Comparison of ENCODE assay signal across 19 cellular contexts in the genomic region with DNA sequence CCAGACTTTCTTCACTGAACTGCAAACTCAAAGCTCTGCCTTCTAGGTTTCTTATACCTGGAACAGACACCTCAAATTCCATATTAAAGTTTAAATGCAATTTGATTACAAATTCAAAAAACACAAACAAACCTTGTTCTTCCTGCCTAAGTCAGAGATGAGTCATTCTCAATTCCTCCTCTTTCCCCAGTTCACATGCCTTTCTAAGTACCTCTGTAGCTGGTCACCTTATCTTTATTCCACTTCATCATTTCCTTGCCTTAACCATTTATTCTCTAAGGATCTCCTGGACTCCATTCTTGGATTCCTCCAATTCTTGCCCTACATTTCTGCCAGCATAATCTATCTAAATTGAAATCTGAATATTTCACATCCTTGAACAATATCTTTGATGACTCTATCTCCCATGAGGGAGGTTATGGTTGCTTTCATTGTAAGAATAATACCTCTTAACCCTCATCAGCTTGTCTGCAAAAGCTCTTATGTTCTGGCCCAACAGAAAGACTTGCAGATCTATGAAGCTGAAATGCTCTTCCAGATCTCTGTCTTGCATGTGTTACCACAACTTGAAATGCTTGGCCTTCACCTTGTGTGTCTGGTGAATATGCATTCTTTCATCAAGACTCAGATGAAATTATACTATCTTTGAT. TPM values are rescaled to one million over a fixed set of nuclear protein-coding genes. Genes with fewer than 3 reads are reported as not detected.
DNase-seq lines count a peak whose midpoint lies in the region; ATAC-seq and TF ChIP-seq lines count a peak whose summit lies in the region.
"Had no signal": no experiment of that assay in that cellular context is flagged by ENCODE, and none has a peak within 500 bp of the region (broad histone marks: within the 10 kb centered on the region; RNA-seq: fewer than 3 reads in every experiment).

No MANE protein-coding gene starts in this region.

- no peak overlapping the region for H3K9ac ChIP-seq in fibroblast of lung (ENCODE audit: insufficient read depth, low read length)
- H3K9ac ChIP-seq: BLaER1 had no signal

- H4K20me1 ChIP-seq in fibroblast of lung (ENCODE audit: control insufficient read depth, extremely low read depth, insufficient read depth, low read length) (no peaks in the 10 kb centered on the region), osteoblast (ENCODE audit: insufficient read depth, low read length) (no peaks in the 10 kb centered on the region)
- H4K20me1 ChIP-seq: BLaER1 had no signal

- H3K27ac Mint-ChIP-seq in activated CD8-positive, alpha-beta T cell treated with anti-CD3 and anti-CD28 coated beads for 36 hours = no peak overlapping the region
- H3K27ac Mint-ChIP-seq: activated naive CD4-positive, alpha-beta T cell treated with anti-CD3 and anti-CD28 coated beads, Interleukin-2, amount 50 U/mL, for 24 hours; stimulated activated naive CD8-positive, alpha-beta T cell treated with anti-CD3 and anti-CD28 coated beads, Interleukin-15, amount 100 ng/mL, for 72 hours; T-cell had no signal

- H2AFZ ChIP-seq in fibroblast of lung (ENCODE audit: low read length) (no peak overlapping the region), osteoblast (ENCODE audit: low read length) (no peak overlapping the region)

- DNase-seq in GM03348 (ENCODE audit: low spot score) (peak; percentile 6), RKO (ENCODE audit: low spot score) (peak; percentile 5), fibroblast of lung (ENCODE audit: low read depth in 2 of 2) (peak in 1 of 2 donors; percentile 93), osteoblast (ENCODE audit: insufficient read length, low spot score, missing footprints) (peak; percentile 37), NCI-H2171 (lab: John Stamatoyannopoulos, UW) (no peak)
- DNase-seq in activated CD8-positive, alpha-beta T cell treated with anti-CD3 and anti-CD28 coated beads for 36 hours = no peak
- DNase-seq in effector CD8-positive, alpha-beta T cell (lab: John Stamatoyannopoulos, UW) = no peak
- DNase-seq: cerebellar nuclear complex; NCI-H1694 treated with DMSO at 0.1 percent for 48 hours; Peyer's patch; posterior cingulate gyrus; stimulated activated CD4-positive, alpha-beta T cell treated with anti-CD3 and anti-CD28 coated beads, Interleukin-12 subunit alpha, Interleukin-12 subunit beta, amount 100 ng/mL, for 4 hours; stimulated activated naive CD8-positive, alpha-beta T cell treated with anti-CD3 and anti-CD28 coated beads, Interleukin-15, amount 100 ng/mL, for 72 hours; T-cell had no signal

- no peak overlapping the region for H3K27ac ChIP-seq in fibroblast of lung (ENCODE audit: insufficient read depth, low read length)
- H3K27ac ChIP-seq in osteoblast (ENCODE audit: low read depth, low read length) = peak overlapping the region; percentile 57
- H3K27ac ChIP-seq: BLaER1, Peyer's patch had no signal

- H3K4me2 ChIP-seq in fibroblast of lung (ENCODE audit: extremely low read depth, insufficient read depth, low read length) (peak overlapping the region; percentile 16), osteoblast (ENCODE audit: insufficient read depth, low read length) (no peak overlapping the region)
- H3K4me2 ChIP-seq: BLaER1 had no signal

- no peaks in the 10 kb centered on the region for H3K9me3 Mint-ChIP-seq in activated CD8-positive, alpha-beta T cell treated with anti-CD3 and anti-CD28 coated beads for 36 hours
- H3K9me3 Mint-ChIP-seq: activated naive CD4-positive, alpha-beta T cell treated with anti-CD3 and anti-CD28 coated beads, Interleukin-2, amount 50 U/mL, for 24 hours; stimulated activated naive CD8-positive, alpha-beta T cell treated with anti-CD3 and anti-CD28 coated beads, Interleukin-15, amount 100 ng/mL, for 72 hours; T-cell had no signal

- H3K27me3 Mint-ChIP-seq in activated CD8-positive, alpha-beta T cell treated with anti-CD3 and anti-CD28 coated beads for 36 hours = no peaks in the 10 kb centered on the region
- H3K27me3 Mint-ChIP-seq: stimulated activated naive CD8-positive, alpha-beta T cell treated with anti-CD3 and anti-CD28 coated beads, Interleukin-15, amount 100 ng/mL, for 72 hours had no signal

- TF ChIP-seq CTCF in fibroblast of lung (conservative IDR thresholded peaks at IDR 0.05 in 1 of 2, IDR thresholded peaks at IDR 0.05 in 1 of 2; ENCODE audit: low read depth in 1 of 2, low read length in 2 of 2) = no peak
- no peak for TF ChIP-seq CTCF in osteoblast (IDR thresholded peaks at IDR 0.05; ENCODE audit: extremely low read depth, low read depth, low read length)
- no peak for TF ChIP-seq CTCF in activated CD8-positive, alpha-beta T cell treated with anti-CD3 and anti-CD28 coated beads for 36 hours (IDR thresholded peaks at IDR 0.05)

- H3K9me3 ChIP-seq in fibroblast of lung (ENCODE audit: control insufficient read depth, insufficient read depth, low read depth, low read length) (no peaks in the 10 kb centered on the region), osteoblast (ENCODE audit: low read depth, low read length) (no peaks in the 10 kb centered on the region)
- H3K9me3 ChIP-seq: BLaER1, Peyer's patch had no signal

- H3K4me3 ChIP-seq in fibroblast of lung (replicated peaks in 1 of 4; ENCODE audit: control extremely low read depth in 1 of 4, insufficient read depth in 1 of 4, low read depth in 3 of 4, low read length in 4 of 4) (no peak overlapping the region), osteoblast (ENCODE audit: insufficient read depth, low read length) (no peak overlapping the region)
- H3K4me3 ChIP-seq: BLaER1, Peyer's patch had no signal

- H3K79me2 ChIP-seq in fibroblast of lung (ENCODE audit: control insufficient read depth, insufficient read depth, low read length) = no peaks in the 10 kb centered on the region
- no peaks in the 10 kb centered on the region for H3K79me2 ChIP-seq in osteoblast (ENCODE audit: insufficient read depth, low read length)

- no peaks in the 10 kb centered on the region for H3K36me3 Mint-ChIP-seq in activated CD8-positive, alpha-beta T cell treated with anti-CD3 and anti-CD28 coated beads for 36 hours (ENCODE audit: low read depth)
- H3K36me3 Mint-ChIP-seq: activated naive CD4-positive, alpha-beta T cell treated with anti-CD3 and anti-CD28 coated beads, Interleukin-2, amount 50 U/mL, for 24 hours; T-cell had no signal

- POLR2A ChIA-PET in activated CD8-positive, alpha-beta T cell treated with anti-CD3 and anti-CD28 coated beads for 36 hours (lab: Charles Lee) = interaction anchor here (0.6 kb wide), 1 partner anchor 20 kb away, joined by 3 read pairs; no protein-coding TSS in a partner anchor

- H3K4me3 Mint-ChIP-seq in activated CD8-positive, alpha-beta T cell treated with anti-CD3 and anti-CD28 coated beads for 36 hours = no peak overlapping the region
- H3K4me3 Mint-ChIP-seq: activated naive CD4-positive, alpha-beta T cell treated with anti-CD3 and anti-CD28 coated beads, Interleukin-2, amount 50 U/mL, for 24 hours; stimulated activated naive CD8-positive, alpha-beta T cell treated with anti-CD3 and anti-CD28 coated beads, Interleukin-15, amount 100 ng/mL, for 72 hours; T-cell had no signal

- H3K27me3 ChIP-seq in fibroblast of lung (ENCODE audit: control insufficient read depth, insufficient read depth, low read length) (no peaks in the 10 kb centered on the region), osteoblast (ENCODE audit: insufficient read depth, low read length) (no peaks in the 10 kb centered on the region)
- H3K27me3 ChIP-seq: BLaER1, Peyer's patch had no signal

- CTCF ChIA-PET in activated CD8-positive, alpha-beta T cell treated with anti-CD3 and anti-CD28 coated beads for 36 hours (lab: Charles Lee) = interaction anchor here (1.0 kb wide), 1 partner anchor 29 kb away, joined by 3 read pairs; a partner anchor contains a TSS

- intact Hi-C loops in activated CD8-positive, alpha-beta T cell treated with anti-CD3 and anti-CD28 coated beads for 36 hours (cut with micrococcal nuclease) = no loop called here

- H3K36me3 ChIP-seq in fibroblast of lung (ENCODE audit: control insufficient read depth, insufficient read depth, low read length) (no peaks in the 10 kb centered on the region), osteoblast (ENCODE audit: insufficient read depth, low read length) (no peaks in the 10 kb centered on the region)
- H3K36me3 ChIP-seq: BLaER1, Peyer's patch had no signal

- no peak for ATAC-seq in activated CD8-positive, alpha-beta T cell treated with anti-CD3 and anti-CD28 coated beads for 36 hours
- ATAC-seq in GM19395 (IDR thresholded peaks at IDR 0.05; ENCODE audit: unreplicated experiment) = no peak
- ATAC-seq: activated CD4-positive, CD25-positive, alpha-beta regulatory T cell treated with anti-CD3 and anti-CD28 coated beads, Interleukin-2, amount 50 U/mL, for 24 hours; left lobe of liver; stimulated activated naive CD8-positive, alpha-beta T cell treated with anti-CD3 and anti-CD28 coated beads, Interleukin-15, amount 100 ng/mL, for 72 hours; T-cell had no signal

- H3K4me1 ChIP-seq in fibroblast of lung (ENCODE audit: control insufficient read depth, extremely low read depth, insufficient read depth, low read length) (peaks cover 13% of the 10 kb centered on the region), osteoblast (ENCODE audit: insufficient read depth, low read length) (peaks cover 55% of the 10 kb centered on the region)
- H3K4me1 ChIP-seq: BLaER1, Peyer's patch had no signal

- H3K4me1 Mint-ChIP-seq in activated CD8-positive, alpha-beta T cell treated with anti-CD3 and anti-CD28 coated beads for 36 hours (ENCODE audit: low read depth) = no peaks in the 10 kb centered on the region
- H3K4me1 Mint-ChIP-seq: activated naive CD4-positive, alpha-beta T cell treated with anti-CD3 and anti-CD28 coated beads, Interleukin-2, amount 50 U/mL, for 24 hours; stimulated activated naive CD8-positive, alpha-beta T cell treated with anti-CD3 and anti-CD28 coated beads, Interleukin-15, amount 100 ng/mL, for 72 hours; T-cell had no signal

RNA-seq across cellular contexts. Expression of a gene that starts 28.5 kb away (rescaled TPM):
- total RNA-seq in fibroblast of lung (383 and 832 TPM in 2 replicates), osteoblast (140 and 157 TPM in 2 replicates)
- polyA plus RNA-seq in fibroblast of lung = 197 and 253 TPM in 2 replicates
- 137 and 178 TPM in 2 replicates for polyA plus RNA-seq in fibroblast of lung (2012)
- 227 and 333 TPM in 2 replicates for polyA minus RNA-seq in fibroblast of lung (ENCODE audit: low replicate concordance)
- total RNA-seq in activated CD8-positive, alpha-beta T cell treated with anti-CD3 and anti-CD28 coated beads for 36 hours = under 1 TPM; 0.22 to 0.32 TPM

Comparison
In these comparisons a context has a peak if more than half of its experiments do, and no peak if none do; other contexts are left out.
1. DNase-seq: peak in GM03348 (single experiment), RKO (single experiment) and osteoblast (single experiment); none in NCI-H2171 (single experiment), activated CD8-positive, alpha-beta T cell treated with anti-CD3 and anti-CD28 coated beads for 36 hours (single experiment) and effector CD8-positive, alpha-beta T cell (single experiment).
2. RNA of a gene that starts 28.5 kb away (total RNA-seq): 383 to 832 TPM in fibroblast of lung and 140 to 157 TPM in osteoblast; 0.22 to 0.32 TPM in activated CD8-positive, alpha-beta T cell treated with anti-CD3 and anti-CD28 coated beads for 36 hours; every median in the first group is over 100 times any median in the second.